In genomic region chr15:38530113-38530512, GRCh38 we compare ENCODE assay signal across 11 cellular contexts. TPM values are rescaled to one million over a fixed set of nuclear protein-coding genes. Genes with fewer than 3 reads are reported as not detected.
DNase-seq lines count a peak whose midpoint lies in the region; ATAC-seq, FAIRE-seq and TF ChIP-seq lines count a peak whose summit lies in the region.
"Had no signal": no experiment of that assay in that cellular context is flagged by ENCODE, and none has a peak within 500 bp of the region (broad histone marks: within the 10 kb centered on the region; RNA-seq: fewer than 3 reads in every experiment).

No MANE protein-coding gene starts in this region.

- H3K27me3 ChIP-seq in K562 (ENCODE audit: control insufficient read depth in 2 of 2, insufficient read depth in 2 of 2, low read length in 2 of 2): no peaks in the 10 kb centered on the region

- peak; percentile 75 for DNase-seq in activated naive CD4-positive, alpha-beta T cell treated with anti-CD3 and anti-CD28 coated beads for 36 hours
- no peak for DNase-seq in activated naive CD4-positive, alpha-beta T cell (lab: John Stamatoyannopoulos, UW)
- DNase-seq in K562 (ENCODE audit: extremely low read depth in 1 of 4, low spot score in 3 of 4) (no peak), 8988T (no peak), left ventricle myocardium superior (no peak)
- DNase-seq in stimulated activated naive CD8-positive, alpha-beta T cell treated with anti-CD3 and anti-CD28 coated beads, Interleukin-15, amount 100 ng/mL, for 72 hours: peak; percentile 32 to 55
- DNase-seq: NCI-H2081 treated with DMSO at 0.1 percent for 48 hours, nephron progenitor cell had no signal

- no peaks in the 10 kb centered on the region for H3K9me3 Mint-ChIP-seq in activated naive CD4-positive, alpha-beta T cell treated with anti-CD3 and anti-CD28 coated beads for 36 hours
- peaks cover 6 to 7% of the 10 kb centered on the region in 2 donors for H3K9me3 Mint-ChIP-seq in stimulated activated naive CD8-positive, alpha-beta T cell treated with anti-CD3 and anti-CD28 coated beads, Interleukin-15, amount 100 ng/mL, for 72 hours
- H3K9me3 Mint-ChIP-seq: nephron progenitor cell had no signal

- H3K4me3 Mint-ChIP-seq in activated naive CD4-positive, alpha-beta T cell treated with anti-CD3 and anti-CD28 coated beads for 36 hours: no peak overlapping the region
- H3K4me3 Mint-ChIP-seq in stimulated activated naive CD8-positive, alpha-beta T cell treated with anti-CD3 and anti-CD28 coated beads, Interleukin-15, amount 100 ng/mL, for 72 hours: peak overlapping the region; percentile 38 to 44
- H3K4me3 Mint-ChIP-seq: nephron progenitor cell had no signal

- no peaks in the 10 kb centered on the region for H3K9me3 ChIP-seq in K562 (replicated peaks; ENCODE audit: control insufficient read depth, insufficient read depth, low read depth, low read length)

- H3K79me2 ChIP-seq in K562 (ENCODE audit: control insufficient read depth, insufficient read depth, low read length): no peaks in the 10 kb centered on the region

- CTCF ChIA-PET in activated naive CD4-positive, alpha-beta T cell treated with anti-CD3 and anti-CD28 coated beads for 36 hours (lab: Charles Lee): interaction anchor here (0.9 to 1.9 kb wide), 5 partner anchors 9 to 169 kb away, joined by 3 to 6 read pairs (median 4); no protein-coding TSS in a partner anchor
- CTCF ChIA-PET in K562 (lab: Yijun Ruan, JAX; ENCODE audit: low intra/inter-chr PET ratio): no interaction called here

- no peaks in the 10 kb centered on the region for H3K9me1 ChIP-seq in K562 (ENCODE audit: control insufficient read depth, insufficient read depth, low read length)

- H3K36me3 ChIP-seq in K562 (ENCODE audit: control insufficient read depth, insufficient read depth, low read length): no peaks in the 10 kb centered on the region

- ATAC-seq in HG03442 (IDR thresholded peaks at IDR 0.05; ENCODE audit: unreplicated experiment) (peak; percentile 80), K562 (no peak), GM18861 (IDR thresholded peaks at IDR 0.05; ENCODE audit: unreplicated experiment) (no peak), left ventricle myocardium superior (no peak)
- peak; percentile 96 for ATAC-seq in stimulated activated naive CD8-positive, alpha-beta T cell treated with anti-CD3 and anti-CD28 coated beads, Interleukin-15, amount 100 ng/mL, for 72 hours

- POLR2A ChIA-PET in K562 (lab: Yijun Ruan, JAX): no interaction called here

- H3K4me2 ChIP-seq in K562 (ENCODE audit: insufficient read depth, low read length): no peak overlapping the region

- peaks cover 39% of the 10 kb centered on the region for H3K36me3 Mint-ChIP-seq in activated naive CD4-positive, alpha-beta T cell treated with anti-CD3 and anti-CD28 coated beads for 36 hours (ENCODE audit: low read depth)

- H2AFZ ChIP-seq in K562 (ENCODE audit: low read depth, low read length): no peak overlapping the region

- WGBS in K562 (ENCODE audit: insufficient coverage, low coverage, missing lambda C conversion rate): 30% methylated on average over 1 of the region's 1 CpG

- peaks cover 0 to 3% of the 10 kb centered on the region in 2 experiments; a peak in 2 of 5 replicates for H3K4me1 ChIP-seq in K562 (replicated peaks in 1 of 2; ENCODE audit: control insufficient read depth in 2 of 2, insufficient read depth in 2 of 2, low read length in 2 of 2)

- no TSS peak for BruUV-seq in K562 (replicated peaks; lab: Mats Ljungman, UMichigan)

- no peak for FAIRE-seq in K562 (lab: Jason Lieb, UNC)

- H3K27ac Mint-ChIP-seq in activated naive CD4-positive, alpha-beta T cell treated with anti-CD3 and anti-CD28 coated beads for 36 hours: peak overlapping the region; percentile 80
- H3K27ac Mint-ChIP-seq in stimulated activated naive CD8-positive, alpha-beta T cell treated with anti-CD3 and anti-CD28 coated beads, Interleukin-15, amount 100 ng/mL, for 72 hours: peak overlapping the region in 1 of 2 donors; percentile 44
- H3K27ac Mint-ChIP-seq: nephron progenitor cell had no signal

- in situ Hi-C loops in K562 (cut with MboI): no loop called here

- no peaks in the 10 kb centered on the region for H3K27me3 Mint-ChIP-seq in activated naive CD4-positive, alpha-beta T cell treated with anti-CD3 and anti-CD28 coated beads for 36 hours (ENCODE audit: low read depth)
- H3K27me3 Mint-ChIP-seq in stimulated activated naive CD8-positive, alpha-beta T cell treated with anti-CD3 and anti-CD28 coated beads, Interleukin-15, amount 100 ng/mL, for 72 hours: no peaks in the 10 kb centered on the region

- H3K27ac ChIP-seq in K562 (ENCODE audit: extremely low read depth, low read depth, low read length): no peak overlapping the region
- H3K27ac ChIP-seq: VCaP had no signal

- no peak for TF ChIP-seq CTCF in K562 (IDR thresholded peaks at IDR 0.05 in 2 of 3, conservative IDR thresholded peaks at IDR 0.05 in 1 of 3; ENCODE audit: insufficient read depth in 2 of 3, low read depth in 1 of 3, low read length in 3 of 3)

- TF ChIP-seq POLR2A in K562 (conservative IDR thresholded peaks at IDR 0.05): no peak

- intact Hi-C loops in activated naive CD4-positive, alpha-beta T cell treated with anti-CD3 and anti-CD28 coated beads for 36 hours (cut with micrococcal nuclease): loop anchor here (1.0 to 10.0 kb wide), 5 partner anchors 8 to 275 kb away; partner anchors contain the start of gene SPRED1
- intact Hi-C loops in K562 (cut with micrococcal nuclease) (no loop called here), left ventricle myocardium superior (cut with micrococcal nuclease) (no loop called here)

- H3K9ac ChIP-seq in K562 (ENCODE audit: insufficient read depth in 1 of 2, low read depth in 2 of 2, low read length in 2 of 2): no peak overlapping the region

- no peaks in the 10 kb centered on the region for H4K20me1 ChIP-seq in K562 (replicated peaks; ENCODE audit: control insufficient read depth, insufficient read depth, low read length)

- no peak for TF ChIP-seq EP300 in K562 (IDR thresholded peaks at IDR 0.05; ENCODE audit: low read length)

- peaks cover 86% of the 10 kb centered on the region for H3K4me1 Mint-ChIP-seq in activated naive CD4-positive, alpha-beta T cell treated with anti-CD3 and anti-CD28 coated beads for 36 hours (ENCODE audit: low read depth)
- H3K4me1 Mint-ChIP-seq in stimulated activated naive CD8-positive, alpha-beta T cell treated with anti-CD3 and anti-CD28 coated beads, Interleukin-15, amount 100 ng/mL, for 72 hours: peaks cover 94% of the 10 kb centered on the region

- no peak overlapping the region for H3K4me3 ChIP-seq in K562

- no peak for TF ChIP-seq RAD21 in K562 (CRISPR knock-in tag; conservative IDR thresholded peaks at IDR 0.05 in 1 of 2, IDR thresholded peaks at IDR 0.05 in 1 of 2)

TF ChIP-seq in K562, 482 proteins besides CTCF, POLR2A, EP300 and RAD21:
- no peak for TF ChIP-seq NR2C2 (CRISPR knock-in tag; IDR thresholded peaks at IDR 0.05)
- 0 out of 2 replicates have a peak, but pooled peaks have one; percentile 21 for TF ChIP-seq NR2C2 (tag; IDR thresholded peaks at IDR 0.05)
- no peak for TF ChIP-seq HDAC6 (IDR thresholded peaks at IDR 0.05; ENCODE audit: low read depth, low read length)

RNA-seq across cellular contexts. Expression of gene RASGRP1, which starts 34.5 kb away (rescaled TPM):
- 10 to 100 TPM; 44.2 to 44.9 TPM for total RNA-seq in activated naive CD4-positive, alpha-beta T cell treated with anti-CD3 and anti-CD28 coated beads for 36 hours
- 0.49 and 1.2 TPM in 2 replicates for total RNA-seq in K562 (2011; cell fraction: chromatin; rRNA removed; ENCODE audit: low replicate concordance)
- total RNA-seq in K562 (2011; cell fraction: nucleolus; rRNA removed): 0.33 and 0.39 TPM in 2 replicates
- 0.88 and 0.92 TPM in 2 replicates for total RNA-seq in K562 (2011; cell fraction: nucleoplasm; rRNA removed)
- total RNA-seq in K562 (2014; rRNA removed) (0.23 and 0.49 TPM in 2 replicates), K562 (2014; rRNA removed; fragmentation: Illumina TruSeq; extraction: Trizol) (0.44 and 0.54 TPM in 2 replicates), K562 (2015; rRNA removed; fragmentation: Illumina TruSeq; extraction: Trizol) (0.26 and 0.33 TPM in 2 replicates), K562 (2021) (0.31 and 0.51 TPM in 2 replicates), left ventricle myocardium superior (0.42 TPM)
- polyA plus RNA-seq in K562 (2011; rRNA removed) (0.12 and 0.38 TPM in 2 replicates), K562 (2014; fragmentation: Illumina TruSeq; extraction: Trizol) (0.30 and 0.60 TPM in 2 replicates), K562 (2014; fragmentation: Nextera tagmentation; extraction: Ambion mirVana) (under 1 TPM; 0.14 to 0.17 TPM), K562 (2014; rRNA removed) (0.27 and 0.72 TPM in 2 replicates)
- polyA plus RNA-seq in K562 (2011; cell fraction: cytosol; rRNA removed): 0.12 and 0.19 TPM in 2 replicates
- 0.37 and 0.51 TPM in 2 replicates for polyA plus RNA-seq in K562 (2011; cell fraction: nucleus; rRNA removed)
- polyA plus RNA-seq in K562 (2012): 0.35 and 1.2 TPM in 2 replicates
- 0.21 and 0.24 TPM in 2 replicates for polyA minus RNA-seq in K562 (2011; rRNA and poly(A)+ RNA removed)
- not detected in 2 replicates for polyA minus RNA-seq in K562 (2011; cell fraction: cytosol; rRNA and poly(A)+ RNA removed)
- 0.22 and 0.27 TPM in 2 replicates for polyA minus RNA-seq in K562 (2011; cell fraction: nucleus; rRNA and poly(A)+ RNA removed)

Comparison
In these comparisons a context has a peak if more than half of its experiments do, and no peak if none do; other contexts are left out.
1. DNase-seq: peak in activated naive CD4-positive, alpha-beta T cell treated with anti-CD3 and anti-CD28 coated beads for 36 hours (single experiment) and stimulated activated naive CD8-positive, alpha-beta T cell treated with anti-CD3 and anti-CD28 coated beads, Interleukin-15, amount 100 ng/mL, for 72 hours (2 of 2); none in activated naive CD4-positive, alpha-beta T cell (0 of 4), K562 (0 of 4), 8988T (single experiment) and left ventricle myocardium superior (single experiment).
2. ATAC-seq: peak in HG03442 (single experiment) and stimulated activated naive CD8-positive, alpha-beta T cell treated with anti-CD3 and anti-CD28 coated beads, Interleukin-15, amount 100 ng/mL, for 72 hours (single experiment); none in K562 (single experiment), GM18861 (single experiment) and left ventricle myocardium superior (single experiment).
3. RNA of gene RASGRP1, which starts 34.5 kb away (total RNA-seq): 44.2 to 44.9 TPM in activated naive CD4-positive, alpha-beta T cell treated with anti-CD3 and anti-CD28 coated beads for 36 hours; 0.42 TPM in left ventricle myocardium superior (single experiment) and 0.23 to 1.2 TPM in K562; every median in the first group is over 10 times any median in the second.